ENCODE assay signal across 8 cellular contexts in genomic region chr6:35258858-35259193, GRCh38. TPM values are rescaled to one million over a fixed set of nuclear protein-coding genes. Genes with fewer than 3 reads are reported as not detected.
DNase-seq lines count a peak whose midpoint lies in the region; TF ChIP-seq lines count a peak whose summit lies in the region.

No MANE protein-coding gene starts in this region.

- peak overlapping the region; percentile 84 for H3K4me3 ChIP-seq in H7 (ENCODE audit: insufficient read depth, low read depth, low read length)
- H3K4me3 ChIP-seq in astrocyte of the cerebellum (ENCODE audit: low read depth, low read length), result peak overlapping the region; percentile 88

- no peaks in the 10 kb centered on the region for H3K27me3 ChIP-seq in H7 (ENCODE audit: control insufficient read depth, insufficient read depth, low read length)

- peaks cover 50 to 58% of the 10 kb centered on the region in 2 donors for H3K4me1 Mint-ChIP-seq in immature natural killer cell

- no peaks in the 10 kb centered on the region for H3K9me3 Mint-ChIP-seq in immature natural killer cell

- H3K36me3 Mint-ChIP-seq in immature natural killer cell, result no peaks in the 10 kb centered on the region

- no peaks in the 10 kb centered on the region for H3K36me3 ChIP-seq in H7 (replicated peaks; ENCODE audit: control insufficient read depth, insufficient read depth, low read length)

- peak overlapping the region; percentile 96 to 99 (median 97) for H3K4me3 Mint-ChIP-seq in immature natural killer cell

- in situ Hi-C loops in astrocyte of the cerebellum (cut with HindIII; ENCODE audit: low sequenced_read_pairs), result no loop called here

- DNase-seq in DMS 273 (lab: John Stamatoyannopoulos, UW; ENCODE audit: unreplicated experiment), result peak; percentile 85
- DNase-seq in DMS 273 treated with DMSO at 0.1 percent for 48 hours (lab: John Stamatoyannopoulos, UW), result no peak
- DNase-seq in H7, result no peak
- DNase-seq in NCI-H510A treated with DMSO at 0.1 percent for 48 hours (lab: John Stamatoyannopoulos, UW), result peak; percentile 81
- DNase-seq in astrocyte of the cerebellum (ENCODE audit: low read depth), result peak; percentile 36
- no peak for DNase-seq in immature natural killer cell
- peak; percentile 20 for DNase-seq in stimulated activated CD8-positive, alpha-beta memory T cell treated with anti-CD3 and anti-CD28 coated beads, Interleukin-12 subunit alpha, Interleukin-12 subunit beta, amount 100 ng/mL, for 1 hour (ENCODE audit: low read depth)
- DNase-seq in Ammon's horn (ENCODE audit: low spot score), result no peak

- peak overlapping the region; percentile 95 to 99 (median 99) for H3K27ac Mint-ChIP-seq in immature natural killer cell

- peaks cover 8 to 13% (median 12%) of the 10 kb centered on the region in 3 donors for H3K27me3 Mint-ChIP-seq in immature natural killer cell (ENCODE audit: low read depth in 3 of 3)

- TF ChIP-seq CTCF in astrocyte of the cerebellum (IDR thresholded peaks at IDR 0.05; ENCODE audit: low read depth, low read length, missing control alignments), result peak; percentile 25

RNA-seq across cellular contexts. Expression of gene ZNF76, which starts 0.7 kb away (rescaled TPM):
- 13.8 and 17.2 TPM in 2 replicates for total RNA-seq in H7 (2014; rRNA removed; shearing (Covaris generic))
- polyA plus RNA-seq in immature natural killer cell, result 10 to 100 TPM; 20.7 to 30.5 (median 27.9) TPM

RNA-seq across cellular contexts. Expression of gene DEF6, which starts 38.8 kb away (rescaled TPM):
- total RNA-seq in H7 (2014; rRNA removed; shearing (Covaris generic)), result 6.5 and 10.1 TPM in 2 replicates
- polyA plus RNA-seq in immature natural killer cell, result 100 to 1,000 TPM in 1 of 3 donors, 10 to 100 TPM in 2; 90.7 to 226 (median 95.1) TPM

RNA-seq across cellular contexts. Expression of gene SCUBE3, which starts 45.1 kb away (rescaled TPM):
- 0.45 and 0.70 TPM in 2 replicates for total RNA-seq in H7 (2014; rRNA removed; shearing (Covaris generic))
- polyA plus RNA-seq in immature natural killer cell, result under 1 TPM in 2 of 3 donors, not detected in 1; 0.02 to 0.29 TPM

Comparison
In these comparisons a context has a peak if more than half of its experiments do, and no peak if none do; other contexts are left out.
1. DNase-seq: peak in DMS 273 (single experiment), NCI-H510A treated with DMSO at 0.1 percent for 48 hours (single experiment), astrocyte of the cerebellum (single experiment) and stimulated activated CD8-positive, alpha-beta memory T cell treated with anti-CD3 and anti-CD28 coated beads, Interleukin-12 subunit alpha, Interleukin-12 subunit beta, amount 100 ng/mL, for 1 hour (single experiment); none in DMS 273 treated with DMSO at 0.1 percent for 48 hours (single experiment), H7 (single experiment), immature natural killer cell (0 of 3) and Ammon's horn (single experiment).